24 cellular contexts compared by ENCODE assay signal in genomic region chr9:89764217-89764616, GRCh38.
"Had no signal": no experiment of that assay in that cellular context is flagged by ENCODE, and none has a peak within 500 bp of the region (broad histone marks: within the 10 kb centered on the region; RNA-seq: fewer than 3 reads in every experiment).

No MANE protein-coding gene starts in this region.

- H3K36me3 Mint-ChIP-seq: mesothelial cell of epicardium had no signal

- H3K4me3 Mint-ChIP-seq: mesothelial cell of epicardium had no signal

- DNase-seq: dermis blood vessel endothelial cell; effector CD4-positive, alpha-beta T cell; effector memory CD4-positive, alpha-beta T cell; foreskin keratinocyte; head of caudate nucleus; heart right ventricle; hippocampal formation; kidney; kidney glomerular epithelial cell; left colon; left ventricle myocardium inferior; lower lobe of right lung; mesenchymal stem cell; mucosa of descending colon had no signal

- H3K9me3 ChIP-seq: esophagus muscularis mucosa, gastroesophageal sphincter, heart right ventricle, left ventricle myocardium inferior, lower lobe of right lung, mucosa of descending colon had no signal

- H3K4me3 ChIP-seq: coronary artery, dorsolateral prefrontal cortex, esophagus muscularis mucosa, gastroesophageal sphincter, heart right ventricle, left ventricle myocardium inferior, lower lobe of right lung, mucosa of descending colon had no signal

- H3K9me3 Mint-ChIP-seq: mesothelial cell of epicardium had no signal

- H3K27ac Mint-ChIP-seq: mesothelial cell of epicardium had no signal

- ATAC-seq: foreskin keratinocyte, gastroesophageal sphincter, heart right ventricle, left colon, left lobe of liver, lower lobe of right lung, mucosa of descending colon had no signal

- H3K4me1 ChIP-seq: esophagus muscularis mucosa, foreskin keratinocyte, gastroesophageal sphincter, heart right ventricle, left ventricle myocardium inferior, lower lobe of right lung had no signal

- H3K27me3 ChIP-seq: esophagus muscularis mucosa, foreskin keratinocyte, gastroesophageal sphincter, heart right ventricle had no signal

- H3K36me3 ChIP-seq: esophagus muscularis mucosa, gastroesophageal sphincter, heart right ventricle, left ventricle myocardium inferior, lower lobe of right lung had no signal

- H3K27ac ChIP-seq: coronary artery, dorsolateral prefrontal cortex, esophagus muscularis mucosa, foreskin keratinocyte, gastroesophageal sphincter, heart right ventricle, left ventricle myocardium inferior, lower lobe of right lung had no signal

- FAIRE-seq: colon, endothelial cell of umbilical vein, frontal cortex, islet of Langerhans, kidney had no signal
